In the genomic region with DNA sequence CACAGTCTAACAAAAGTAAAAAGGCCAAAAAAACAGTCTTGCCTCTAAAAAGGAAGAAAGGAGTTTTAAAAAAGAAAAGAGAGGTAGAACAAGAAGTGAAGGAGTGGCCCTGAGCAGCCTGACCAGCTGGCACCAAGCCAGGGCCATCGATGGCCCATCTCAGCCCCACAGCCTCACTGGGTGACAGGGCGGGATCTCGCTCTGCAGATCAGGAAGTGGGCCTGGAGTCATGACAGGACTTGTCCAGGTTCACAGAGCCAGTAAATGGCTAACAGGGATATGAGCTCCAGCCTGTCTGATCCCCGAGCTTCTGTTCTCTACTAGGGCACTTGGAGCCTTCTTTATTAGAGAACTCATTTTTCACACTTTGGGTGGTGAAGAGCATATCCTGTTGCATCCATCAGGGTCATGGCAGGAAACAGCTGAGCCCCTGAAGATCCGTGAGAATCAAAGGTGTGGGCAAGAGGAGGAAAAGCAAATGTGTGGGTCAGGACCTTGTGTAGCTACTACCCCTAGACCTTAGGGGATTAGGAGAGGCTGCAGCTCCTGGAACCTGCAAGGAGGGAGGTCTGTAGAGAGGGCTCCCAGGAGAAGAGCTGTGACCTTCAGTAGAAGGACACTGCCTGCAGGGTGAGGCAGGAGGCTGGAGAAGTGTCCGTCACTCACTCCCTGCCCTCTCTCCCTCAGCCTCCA, we compare ENCODE assay signal across 17 cellular contexts.
A peak's percentile ranks its signal among the peaks of the same experiment; 100 is the strongest.
DNase-seq lines count a peak whose midpoint lies in the region; ATAC-seq and TF ChIP-seq lines count a peak whose summit lies in the region.
"Had no signal": no experiment of that assay in that cellular context is flagged by ENCODE, and none has a peak within 500 bp of the region (broad histone marks: within the 10 kb centered on the region; RNA-seq: fewer than 3 reads in every experiment).

No MANE protein-coding gene starts in this region.

- ATAC-seq in T-cell (replicated peaks in 1 of 4) (no peak), HG03457 (IDR thresholded peaks at IDR 0.05; ENCODE audit: unreplicated experiment) (no peak)

- H3K4me3 Mint-ChIP-seq in brain = no peak overlapping the region
- H3K4me3 Mint-ChIP-seq in T-cell = no peak overlapping the region
- H3K4me3 Mint-ChIP-seq: activated naive CD4-positive, alpha-beta T cell treated with anti-CD3 and anti-CD28 coated beads for 36 hours had no signal

- DNase-seq in DMS153 treated with DMSO at 0.1 percent for 48 hours (lab: John Stamatoyannopoulos, UW; ENCODE audit: unreplicated experiment) = peak; percentile 2
- peak; percentile 57 for DNase-seq in NCI-H1105 (lab: John Stamatoyannopoulos, UW)
- DNase-seq in mucosa of gallbladder (ENCODE audit: low spot score) = peak; percentile 14
- DNase-seq in T-cell = no peak
- no peak for DNase-seq in activated naive CD4-positive, alpha-beta T cell treated with Interleukin-2 at 50 U/mL for 16 hours
- DNase-seq in foreskin fibroblast = no peak
- DNase-seq: activated CD4-positive, alpha-beta T cell treated with anti-CD3 and anti-CD28 coated beads for 48 hours; activated naive CD4-positive, alpha-beta T cell treated with anti-CD3 and anti-CD28 coated beads for 36 hours; esophagus squamous epithelium; GDM1; midbrain; MV-4-11; NCI-H2107; sigmoid colon had no signal

- H3K27ac Mint-ChIP-seq in brain = peak overlapping the region in 3 of 5 experiments; percentile 43 to 68 (median 67)
- no peak overlapping the region for H3K27ac Mint-ChIP-seq in T-cell
- H3K27ac Mint-ChIP-seq: activated naive CD4-positive, alpha-beta T cell treated with anti-CD3 and anti-CD28 coated beads for 36 hours had no signal

- no peaks in the 10 kb centered on the region for H3K36me3 Mint-ChIP-seq in brain
- no peaks in the 10 kb centered on the region for H3K36me3 Mint-ChIP-seq in T-cell

- H3K9me3 Mint-ChIP-seq in brain (no peaks in the 10 kb centered on the region), T-cell (peaks cover 0 to 4% (median 0%) of the 10 kb centered on the region in 3 donors)
- H3K9me3 Mint-ChIP-seq: activated naive CD4-positive, alpha-beta T cell treated with anti-CD3 and anti-CD28 coated beads for 36 hours had no signal

- POLR2A ChIA-PET in T-cell (lab: Charles Lee) = no interaction called here

- H3K4me3 ChIP-seq in foreskin fibroblast (ENCODE audit: low read depth in 1 of 2, low read length in 2 of 2) = no peak overlapping the region
- H3K4me3 ChIP-seq: esophagus squamous epithelium, sigmoid colon, thyroid gland had no signal

- peaks cover 37% of the 10 kb centered on the region for H3K4me1 Mint-ChIP-seq in brain
- peaks cover 0 to 6% (median 0%) of the 10 kb centered on the region in 3 donors for H3K4me1 Mint-ChIP-seq in T-cell

- H3K27me3 Mint-ChIP-seq in brain (peaks cover 17% of the 10 kb centered on the region), T-cell (peaks cover 0 to 4% of the 10 kb centered on the region in 2 donors)

- TF ChIP-seq CTCF in brain (conservative IDR thresholded peaks at IDR 0.05) = no peak
- no peak for TF ChIP-seq CTCF in foreskin fibroblast (IDR thresholded peaks at IDR 0.05; ENCODE audit: low read depth, low read length)

- CTCF ChIA-PET in T-cell (lab: Charles Lee) = interaction anchor here in 1 of 2 donors (0.8 kb wide), 1 partner anchor 511 kb away, joined by 3 read pairs; no protein-coding TSS in a partner anchor

Comparison
In these comparisons a context has a peak if more than half of its experiments do, and no peak if none do; other contexts are left out.
1. DNase-seq: peak in DMS153 treated with DMSO at 0.1 percent for 48 hours (single experiment), NCI-H1105 (single experiment) and mucosa of gallbladder (single experiment); none in T-cell (0 of 34), activated naive CD4-positive, alpha-beta T cell treated with Interleukin-2 at 50 U/mL for 16 hours (single experiment) and foreskin fibroblast (0 of 2).
2. H3K27ac Mint-ChIP-seq: peak in brain (3 of 5); none in T-cell (0 of 2).